In the genomic region with DNA sequence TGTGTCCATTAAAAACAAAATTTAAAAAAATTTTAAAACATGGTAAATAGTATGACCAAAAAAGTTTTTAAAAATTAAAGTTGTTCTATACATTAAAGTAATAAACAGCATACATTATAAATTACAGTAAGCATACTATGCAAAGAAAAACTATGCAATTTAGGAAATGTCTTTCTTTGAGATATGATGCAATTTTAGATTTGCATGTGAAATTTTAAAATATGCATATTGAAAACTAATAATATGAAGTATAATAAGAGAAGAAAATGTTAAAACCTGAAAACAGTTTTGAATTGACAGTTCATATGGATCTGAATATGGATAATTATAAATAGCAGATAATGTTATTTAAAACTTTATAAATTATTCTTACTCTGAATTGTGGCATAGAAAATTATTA, we compare ENCODE assay signal across 30 cellular contexts.
"Had no signal": no experiment of that assay in that cellular context is flagged by ENCODE, and none has a peak within 500 bp of the region (broad histone marks: within the 10 kb centered on the region; RNA-seq: fewer than 3 reads in every experiment).

No MANE protein-coding gene starts in this region.

- H3K4me3 ChIP-seq: ascending aorta, breast epithelium, cardiac muscle cell, colonic mucosa, gastrocnemius medialis, heart left ventricle had no signal

- H3K27me3 ChIP-seq: ascending aorta, breast epithelium, cardiac muscle cell, colonic mucosa, gastrocnemius medialis, heart left ventricle had no signal

- H3K36me3 ChIP-seq: breast epithelium, cardiac muscle cell, colonic mucosa, gastrocnemius medialis, heart left ventricle had no signal

- H3K27ac ChIP-seq: ascending aorta, breast epithelium, cardiac muscle cell, colonic mucosa, gastrocnemius medialis, heart left ventricle, VCaP had no signal

- H3K9me3 ChIP-seq: ascending aorta, breast epithelium, colonic mucosa, gastrocnemius medialis had no signal

- FAIRE-seq: TTC549 had no signal

- DNase-seq: activated CD4-positive, alpha-beta memory T cell treated with anti-CD3 and anti-CD28 coated beads, Interleukin-2, amount 10 ng/mL, durations not matched to agents 7 days and 5 days; activated CD4-positive, alpha-beta T cell treated with anti-CD3 and anti-CD28 coated beads for 1 hour; activated CD4-positive, alpha-beta T cell treated with anti-CD3 and anti-CD28 coated beads for 4 hours; activated CD4-positive, alpha-beta T cell treated with anti-CD3 and anti-CD28 coated beads, Interleukin-2, amount 10 ng/mL, durations not matched to agents 7 days and 5 days; activated CD4-positive, alpha-beta T cell treated with anti-CD3 and anti-CD28 coated beads, Interleukin-2, amount 50 U/mL, for 4 hours; activated CD8-positive, alpha-beta memory T cell treated with anti-CD3 and anti-CD28 coated beads, Interleukin-2, amount 50 U/mL, for 48 hours; activated gamma-delta T cell; activated naive CD4-positive, alpha-beta T cell; activated naive CD4-positive, alpha-beta T cell treated with anti-CD3 and anti-CD28 coated beads, Interleukin-2, amount 10 ng/mL, durations not matched to agents 7 days and 5 days; activated naive CD8-positive, alpha-beta T cell treated with anti-CD3 and anti-CD28 coated beads, Interleukin-2, amount 10 ng/mL, durations not matched to agents 7 days and 5 days; activated T-cell treated with anti-CD3 and anti-CD28 coated beads for 4 hours; activated T-cell treated with anti-CD3 and anti-CD28 coated beads, Interleukin-2, amount 50 U/mL, for 24 hours; activated T-cell treated with anti-CD3 and anti-CD28 coated beads, Interleukin-2, amount 50 U/mL, for 72 hours; central memory CD4-positive, alpha-beta T cell; cerebellar nuclear complex; colonic mucosa; effector CD8-positive, alpha-beta T cell; foreskin fibroblast; gastrocnemius medialis; glutamatergic neuron; heart left ventricle; T-helper 2 cell had no signal

- H3K4me1 ChIP-seq: ascending aorta, breast epithelium, colonic mucosa, gastrocnemius medialis had no signal

- ATAC-seq: activated naive CD4-positive, alpha-beta T cell treated with anti-CD3 and anti-CD28 coated beads, Interleukin-2, amount 50 U/mL, for 72 hours; activated T-cell treated with anti-CD3 and anti-CD28 coated beads, Interleukin-2, amount 50 U/mL, for 72 hours; esophagus mucosa; gastrocnemius medialis; heart left ventricle; WTC11 had no signal
